ENCODE assay signal across 15 cellular contexts in genomic region chr15:73987646-73988045, GRCh38. TPM values are rescaled to one million over a fixed set of nuclear protein-coding genes. Genes with fewer than 3 reads are reported as not detected.
A peak's percentile ranks its signal among the peaks of the same experiment; 100 is the strongest.
DNase-seq lines count a peak whose midpoint lies in the region; ATAC-seq, FAIRE-seq and TF ChIP-seq lines count a peak whose summit lies in the region.
"Had no signal": no experiment of that assay in that cellular context is flagged by ENCODE, and none has a peak within 500 bp of the region (broad histone marks: within the 10 kb centered on the region; RNA-seq: fewer than 3 reads in every experiment).

No MANE protein-coding gene starts in this region.

- peaks cover 3% of the 10 kb centered on the region for H3K36me3 Mint-ChIP-seq in astrocyte (ENCODE audit: low read depth, unreplicated experiment)

- no peak overlapping the region for H3K4me2 ChIP-seq in Loucy (ENCODE audit: low read depth, low read length, poor library complexity, severe bottlenecking)
- peak overlapping the region; percentile 60 for H3K4me2 ChIP-seq in astrocyte (ENCODE audit: low read length)

- H3K27me3 ChIP-seq in Loucy (ENCODE audit: insufficient read depth, low read length, poor library complexity, severe bottlenecking) (no peaks in the 10 kb centered on the region), astrocyte (ENCODE audit: insufficient read depth, low read length) (no peaks in the 10 kb centered on the region), lung (ENCODE audit: control insufficient read depth, insufficient read depth) (no peaks in the 10 kb centered on the region), stomach (no peaks in the 10 kb centered on the region)

- H3K4me3 ChIP-seq in Loucy (ENCODE audit: low read length, poor library complexity, severe bottlenecking) (no peak overlapping the region), astrocyte (ENCODE audit: insufficient read depth, low read depth, low read length) (no peak overlapping the region), lung (no peak overlapping the region), stomach (no peak overlapping the region)
- H3K4me3 ChIP-seq: GM23248, K562 had no signal

- no peak for TF ChIP-seq EP300 in stomach (IDR thresholded peaks at IDR 0.05)

- H3K36me3 ChIP-seq in Loucy (ENCODE audit: insufficient read depth, low read length) = no peaks in the 10 kb centered on the region
- H3K36me3 ChIP-seq in astrocyte (ENCODE audit: insufficient read depth, low read length) = no peaks in the 10 kb centered on the region
- peaks cover 0 to 4% of the 10 kb centered on the region in 2 donors for H3K36me3 ChIP-seq in lung (ENCODE audit: control insufficient read depth in 2 of 2, insufficient read depth in 2 of 2, low read length in 2 of 2)
- H3K36me3 ChIP-seq in stomach = peaks cover 0 to 38% (median 14%) of the 10 kb centered on the region in 4 donors

- no peak for ATAC-seq in lung (ENCODE audit: insufficient read depth, low FRiP score)
- ATAC-seq: K562 had no signal

- H3K27ac Mint-ChIP-seq in astrocyte (ENCODE audit: unreplicated experiment) = peak overlapping the region; percentile 63
- H3K27ac Mint-ChIP-seq: activated CD4-positive, alpha-beta memory T cell treated with anti-CD3 and anti-CD28 coated beads for 36 hours had no signal

- H3K9me2 ChIP-seq in Loucy (replicated peaks; ENCODE audit: low read depth, low read length) = no peaks in the 10 kb centered on the region

- H3K9me3 ChIP-seq in Loucy (ENCODE audit: insufficient read depth, low read depth, low read length) = no peaks in the 10 kb centered on the region
- no peaks in the 10 kb centered on the region for H3K9me3 ChIP-seq in astrocyte (ENCODE audit: insufficient read depth, low read depth, low read length)
- H3K9me3 ChIP-seq in lung (ENCODE audit: control insufficient read depth in 2 of 2, insufficient read depth in 1 of 2, low read length in 1 of 2) = no peaks in the 10 kb centered on the region
- no peaks in the 10 kb centered on the region for H3K9me3 ChIP-seq in stomach

- peak overlapping the region; percentile 76 for H3K9ac ChIP-seq in Loucy (ENCODE audit: low read depth, low read length, poor library complexity, severe bottlenecking)
- H3K9ac ChIP-seq in astrocyte (ENCODE audit: low read length) = peak overlapping the region; percentile 27
- H3K9ac ChIP-seq: GM23248 had no signal

- no peaks in the 10 kb centered on the region for H3K9me3 Mint-ChIP-seq in astrocyte (ENCODE audit: unreplicated experiment)
- H3K9me3 Mint-ChIP-seq: activated CD4-positive, alpha-beta memory T cell treated with anti-CD3 and anti-CD28 coated beads for 36 hours; CD8-positive, alpha-beta memory T cell had no signal

- H2AFZ ChIP-seq in Loucy (ENCODE audit: low read length) = no peak overlapping the region
- H2AFZ ChIP-seq in astrocyte (ENCODE audit: low read depth, low read length) = no peak overlapping the region
- H2AFZ ChIP-seq: GM23248 had no signal

- H3K4me1 ChIP-seq in Loucy (ENCODE audit: insufficient read depth, low read length, poor library complexity, severe bottlenecking) = peaks cover 58% of the 10 kb centered on the region
- H3K4me1 ChIP-seq in astrocyte (ENCODE audit: insufficient read depth, low read length) = peaks cover 70% of the 10 kb centered on the region
- H3K4me1 ChIP-seq in lung (ENCODE audit: control insufficient read depth in 2 of 2, insufficient read depth in 2 of 2, low read length in 2 of 2) = peaks cover 27 to 59% of the 10 kb centered on the region in 2 donors
- H3K4me1 ChIP-seq in stomach = peaks cover 64 to 96% (median 75%) of the 10 kb centered on the region in 4 donors

- H3K27me3 Mint-ChIP-seq in astrocyte (ENCODE audit: low read depth, unreplicated experiment) = no peaks in the 10 kb centered on the region
- H3K27me3 Mint-ChIP-seq: activated CD4-positive, alpha-beta memory T cell treated with anti-CD3 and anti-CD28 coated beads for 36 hours; CD8-positive, alpha-beta memory T cell had no signal

- 50 to 71% methylated on average over 4 of the region's 4 CpGs for WGBS in lung, 2 donors
- WGBS in stomach, 5 donors = 55 to 68% (median 62%) methylated on average over 4 of the region's 4 CpGs

- intact Hi-C loops in stomach (cut with DNase I; ENCODE audit: low total_unique reads) = no loop called here

- peaks cover 66% of the 10 kb centered on the region for H3K4me1 Mint-ChIP-seq in astrocyte (ENCODE audit: low read depth, unreplicated experiment)

- no peak for DNase-seq in astrocyte (ENCODE audit: low read depth)
- DNase-seq in lung (ENCODE audit: low spot score) = no peak
- no peak for DNase-seq in stomach
- no peak for DNase-seq in activated CD4-positive, alpha-beta T cell treated with anti-CD3 and anti-CD28 coated beads, Interleukin-2, amount 50 U/mL, for 48 hours
- no peak for DNase-seq in medulla oblongata (ENCODE audit: extremely low spot score)
- DNase-seq in NCI-H774 (lab: John Stamatoyannopoulos, UW) = no peak
- DNase-seq: activated CD4-positive, alpha-beta memory T cell treated with anti-CD3 and anti-CD28 coated beads for 36 hours; CD8-positive, alpha-beta memory T cell; head of caudate nucleus; NCI-H1694; nucleus accumbens; SHP77 had no signal

- H3K79me2 ChIP-seq in Loucy (ENCODE audit: insufficient read depth, low read length) (no peaks in the 10 kb centered on the region), astrocyte (ENCODE audit: insufficient read depth, low read length) (peaks cover 13% of the 10 kb centered on the region)

- H3K27ac ChIP-seq in astrocyte (ENCODE audit: low read depth, low read length) (peak overlapping the region; percentile 61), lung (ENCODE audit: low read depth in 1 of 2, low read length in 1 of 2) (peak overlapping the region; percentile 47 to 76), stomach (peak overlapping the region in 4 of 5 donors; percentile 86 to 96 (median 92))

- no peak for TF ChIP-seq POLR2A in stomach (IDR thresholded peaks at IDR 0.05)

- no peak overlapping the region for H3K4me3 Mint-ChIP-seq in astrocyte (ENCODE audit: unreplicated experiment)
- H3K4me3 Mint-ChIP-seq: activated CD4-positive, alpha-beta memory T cell treated with anti-CD3 and anti-CD28 coated beads for 36 hours had no signal

- FAIRE-seq in astrocyte (lab: Jason Lieb, UNC) = no peak
- FAIRE-seq: K562 had no signal

- H3F3A ChIP-seq in Loucy (ENCODE audit: low read depth) = 0 out of 2 replicates have a peak, but pooled peaks cover 9% of the 10 kb centered on the region

- TF ChIP-seq CTCF in Loucy (conservative IDR thresholded peaks at IDR 0.05; ENCODE audit: low read length) (no peak), astrocyte (IDR thresholded peaks at IDR 0.05; ENCODE audit: insufficient read depth, low read depth, low read length) (no peak), lung (IDR thresholded peaks at IDR 0.05; ENCODE audit: control extremely low read depth, extremely low read depth) (no peak), stomach (IDR thresholded peaks at IDR 0.05) (no peak)

- no peaks in the 10 kb centered on the region for H4K20me1 ChIP-seq in Loucy (ENCODE audit: insufficient read depth, low read length, poor library complexity, severe bottlenecking)
- H4K20me1 ChIP-seq in astrocyte (ENCODE audit: insufficient read depth, low read length) = no peaks in the 10 kb centered on the region

RNA-seq across cellular contexts. Expression of gene STOML1, which starts 4.4 kb away (rescaled TPM):
- total RNA-seq in astrocyte (12.4 and 16.6 TPM in 2 replicates), lung (10 to 100 TPM; 10.3 to 30.5 TPM), stomach (10 to 100 TPM in 2 of 5 donors, 1 to 10 TPM in 3; 5.3 to 26.4 (median 9.8) TPM)
- polyA plus RNA-seq in lung (10 to 100 TPM; 23.4 to 35.4 TPM), stomach (10 to 100 TPM in 1 of 3 donors, 1 to 10 TPM in 2; 8.0 to 13.3 (median 9.6) TPM)

RNA-seq across cellular contexts. Expression of gene PML, which starts 6.9 kb away (rescaled TPM):
- total RNA-seq in astrocyte (116 and 119 TPM in 2 replicates), lung (10 to 100 TPM; 77.5 to 80.5 TPM), stomach (100 to 1,000 TPM in 2 of 5 donors, 10 to 100 TPM in 3; 27.7 to 170 (median 65.9) TPM)
- polyA plus RNA-seq in lung (10 to 100 TPM; 33.9 to 44.2 TPM), stomach (10 to 100 TPM; 16.0 to 25.8 (median 21.9) TPM)
